In the genomic region with DNA sequence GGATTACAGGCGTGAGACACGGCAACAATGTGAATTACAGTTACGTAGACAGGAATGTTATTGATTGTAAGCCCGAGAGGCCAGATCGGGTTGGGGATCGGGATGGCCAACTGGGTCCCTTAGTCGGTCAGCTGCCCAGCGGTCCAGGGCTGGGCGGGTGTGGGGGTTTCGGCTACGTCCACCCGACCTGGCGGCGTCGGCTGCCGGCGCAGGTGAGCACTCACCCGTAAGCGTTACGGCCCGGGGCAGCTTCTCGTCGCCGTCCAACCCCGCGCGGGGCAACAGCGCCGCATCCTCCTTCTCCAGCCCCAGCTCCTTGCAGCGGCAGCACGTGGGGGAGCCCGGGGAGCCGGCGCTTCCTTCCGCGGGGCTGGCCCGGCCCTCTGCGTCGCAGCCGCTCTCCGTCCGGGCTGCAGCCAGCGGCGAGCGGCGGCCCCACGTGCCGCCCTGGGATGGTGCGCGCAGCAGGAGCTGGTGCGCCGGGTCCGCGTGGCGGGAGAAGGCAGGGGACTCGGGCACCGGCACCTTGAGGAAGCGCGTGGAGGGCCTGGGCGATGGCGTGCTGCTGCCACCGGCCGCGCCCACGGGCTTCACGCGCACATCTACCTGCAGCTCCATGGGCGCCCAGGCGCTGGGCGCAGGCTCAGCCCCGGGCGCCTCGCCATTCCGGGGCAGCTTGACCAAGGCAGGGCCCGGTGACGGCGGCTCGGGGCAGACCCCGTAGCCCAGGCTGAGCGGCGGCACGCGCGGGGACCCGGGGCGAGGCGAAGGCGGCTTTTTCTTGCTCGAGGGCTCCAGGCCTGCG, we compare ENCODE assay signal across 1 cellular context.
TF ChIP-seq lines count a peak whose summit lies in the region.

No MANE protein-coding gene starts in this region.

TF ChIP-seq in GM12878, 131 proteins besides CTCF, POLR2A, EP300 and RAD21 (continued from another document):
- TF ChIP-seq BHLHE40 (IDR thresholded peaks at IDR 0.05; ENCODE audit: borderline replicate concordance in 1 of 2, low read depth in 2 of 2, low read length in 1 of 2) (peak in 1 of 2 experiments; percentile 32; a peak in 1 of 4 replicates), RELB (IDR thresholded peaks at IDR 0.05; ENCODE audit: low read depth) (no peak), MTA3 (IDR thresholded peaks at IDR 0.05; ENCODE audit: borderline replicate concordance, low read length) (no peak), PKNOX1 (IDR thresholded peaks at IDR 0.05) (no peak), SREBF2 (IDR thresholded peaks at IDR 0.05; ENCODE audit: low read length) (no peak), LARP7 (IDR thresholded peaks at IDR 0.05) (no peak), IKZF1 (conservative IDR thresholded peaks at IDR 0.05) (0 out of 2 replicates have a peak, but pooled peaks have one; percentile 13), ZNF384 (IDR thresholded peaks at IDR 0.05; ENCODE audit: borderline replicate concordance, low read depth, low read length) (no peak), BACH1 (IDR thresholded peaks at IDR 0.05; ENCODE audit: borderline replicate concordance) (no peak)
- TF ChIP-seq, protein P1, sequence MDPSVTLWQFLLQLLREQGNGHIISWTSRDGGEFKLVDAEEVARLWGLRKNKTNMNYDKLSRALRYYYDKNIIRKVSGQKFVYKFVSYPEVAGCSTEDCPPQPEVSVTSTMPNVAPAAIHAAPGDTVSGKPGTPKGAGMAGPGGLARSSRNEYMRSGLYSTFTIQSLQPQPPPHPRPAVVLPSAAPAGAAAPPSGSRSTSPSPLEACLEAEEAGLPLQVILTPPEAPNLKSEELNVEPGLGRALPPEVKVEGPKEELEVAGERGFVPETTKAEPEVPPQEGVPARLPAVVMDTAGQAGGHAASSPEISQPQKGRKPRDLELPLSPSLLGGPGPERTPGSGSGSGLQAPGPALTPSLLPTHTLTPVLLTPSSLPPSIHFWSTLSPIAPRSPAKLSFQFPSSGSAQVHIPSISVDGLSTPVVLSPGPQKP (IDR thresholded peaks at IDR 0.05; ENCODE audit: low read depth, low read length): no peak
- TF ChIP-seq, protein P2, sequence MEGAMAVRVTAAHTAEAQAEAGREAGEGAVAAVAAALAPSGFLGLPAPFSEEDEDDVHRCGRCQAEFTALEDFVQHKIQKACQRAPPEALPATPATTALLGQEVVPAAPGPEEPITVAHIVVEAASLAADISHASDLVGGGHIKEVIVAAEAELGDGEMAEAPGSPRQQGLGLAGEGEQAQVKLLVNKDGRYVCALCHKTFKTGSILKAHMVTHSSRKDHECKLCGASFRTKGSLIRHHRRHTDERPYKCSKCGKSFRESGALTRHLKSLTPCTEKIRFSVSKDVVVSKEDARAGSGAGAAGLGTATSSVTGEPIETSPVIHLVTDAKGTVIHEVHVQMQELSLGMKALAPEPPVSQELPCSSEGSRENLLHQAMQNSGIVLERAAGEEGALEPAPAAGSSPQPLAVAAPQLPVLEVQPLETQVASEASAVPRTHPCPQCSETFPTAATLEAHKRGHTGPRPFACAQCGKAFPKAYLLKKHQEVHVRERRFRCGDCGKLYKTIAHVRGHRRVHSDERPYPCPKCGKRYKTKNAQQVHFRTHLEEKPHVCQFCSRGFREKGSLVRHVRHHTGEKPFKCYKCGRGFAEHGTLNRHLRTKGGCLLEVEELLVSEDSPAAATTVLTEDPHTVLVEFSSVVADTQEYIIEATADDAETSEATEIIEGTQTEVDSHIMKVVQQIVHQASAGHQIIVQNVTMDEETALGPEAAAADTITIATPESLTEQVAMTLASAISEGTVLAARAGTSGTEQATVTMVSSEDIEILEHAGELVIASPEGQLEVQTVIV (IDR thresholded peaks at IDR 0.05; ENCODE audit: borderline replicate concordance, partially characterized antibody): no peak
- TF ChIP-seq, protein P3, sequence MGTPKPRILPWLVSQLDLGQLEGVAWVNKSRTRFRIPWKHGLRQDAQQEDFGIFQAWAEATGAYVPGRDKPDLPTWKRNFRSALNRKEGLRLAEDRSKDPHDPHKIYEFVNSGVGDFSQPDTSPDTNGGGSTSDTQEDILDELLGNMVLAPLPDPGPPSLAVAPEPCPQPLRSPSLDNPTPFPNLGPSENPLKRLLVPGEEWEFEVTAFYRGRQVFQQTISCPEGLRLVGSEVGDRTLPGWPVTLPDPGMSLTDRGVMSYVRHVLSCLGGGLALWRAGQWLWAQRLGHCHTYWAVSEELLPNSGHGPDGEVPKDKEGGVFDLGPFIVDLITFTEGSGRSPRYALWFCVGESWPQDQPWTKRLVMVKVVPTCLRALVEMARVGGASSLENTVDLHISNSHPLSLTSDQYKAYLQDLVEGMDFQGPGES (IDR thresholded peaks at IDR 0.05): no peak
